1 cellular context compared by ENCODE assay signal in the genomic region with DNA sequence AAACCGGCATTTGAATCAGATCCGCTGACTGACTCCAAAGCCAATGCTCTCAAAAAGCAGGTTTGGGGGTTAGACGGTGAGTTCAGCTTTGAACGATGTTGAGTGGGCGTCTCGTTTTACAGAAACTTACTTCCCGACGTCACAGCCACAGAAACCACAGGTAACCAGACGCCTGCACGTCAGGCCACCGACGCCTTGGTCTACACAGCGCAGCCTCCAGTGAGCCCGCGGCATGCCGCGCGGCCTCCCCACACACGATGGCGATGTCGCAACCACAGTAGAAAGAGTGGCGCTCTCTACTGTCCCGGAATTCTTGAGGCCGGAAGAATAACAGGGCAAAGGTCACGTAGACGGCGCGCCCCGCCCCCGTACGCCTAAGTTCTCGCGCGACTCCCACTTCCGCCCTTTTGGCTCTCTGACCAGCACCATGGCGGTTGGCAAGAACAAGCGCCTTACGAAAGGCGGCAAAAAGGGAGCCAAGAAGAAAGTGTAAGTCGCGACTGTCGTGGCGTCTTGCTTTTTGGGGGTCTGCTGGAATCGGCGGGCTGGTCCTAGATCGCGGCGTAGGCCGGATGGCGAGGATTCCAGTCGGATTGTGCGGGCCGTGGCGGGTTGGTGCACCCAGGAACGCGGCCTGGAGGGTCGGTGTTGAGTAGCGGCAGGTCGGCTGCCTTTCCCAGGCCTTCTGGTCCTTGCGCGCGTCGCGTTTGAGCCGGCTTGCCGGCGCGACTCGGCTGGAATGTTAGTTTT.
TF ChIP-seq lines count a peak whose summit lies in the region.

A gene (plus strand): TSS at position 403 of the 750 bp plus-strand sequence. CDS start 25 bp downstream, at position 428.

TF ChIP-seq in HepG2, 621 proteins besides CTCF, POLR2A, EP300 and RAD21 (continued from another document and continues in another):
- TF ChIP-seq, protein P1, sequence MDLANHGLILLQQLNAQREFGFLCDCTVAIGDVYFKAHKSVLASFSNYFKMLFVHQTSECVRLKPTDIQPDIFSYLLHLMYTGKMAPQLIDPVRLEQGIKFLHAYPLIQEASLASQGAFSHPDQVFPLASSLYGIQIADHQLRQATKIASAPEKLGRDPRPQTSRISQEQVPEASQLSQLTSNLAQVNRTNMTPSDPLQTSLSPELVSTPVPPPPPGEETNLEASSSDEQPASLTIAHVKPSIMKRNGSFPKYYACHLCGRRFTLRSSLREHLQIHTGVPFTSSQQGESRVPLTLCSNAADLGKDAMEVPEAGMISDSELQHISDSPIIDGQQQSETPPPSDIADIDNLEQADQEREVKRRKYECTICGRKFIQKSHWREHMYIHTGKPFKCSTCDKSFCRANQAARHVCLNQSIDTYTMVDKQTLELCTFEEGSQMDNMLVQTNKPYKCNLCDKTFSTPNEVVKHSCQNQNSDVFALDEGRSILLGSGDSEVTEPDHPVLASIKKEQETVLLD (CRISPR knock-in tag; IDR thresholded peaks at IDR 0.05; ENCODE audit: low read depth), result peak; percentile 77
- TF ChIP-seq, protein P2, sequence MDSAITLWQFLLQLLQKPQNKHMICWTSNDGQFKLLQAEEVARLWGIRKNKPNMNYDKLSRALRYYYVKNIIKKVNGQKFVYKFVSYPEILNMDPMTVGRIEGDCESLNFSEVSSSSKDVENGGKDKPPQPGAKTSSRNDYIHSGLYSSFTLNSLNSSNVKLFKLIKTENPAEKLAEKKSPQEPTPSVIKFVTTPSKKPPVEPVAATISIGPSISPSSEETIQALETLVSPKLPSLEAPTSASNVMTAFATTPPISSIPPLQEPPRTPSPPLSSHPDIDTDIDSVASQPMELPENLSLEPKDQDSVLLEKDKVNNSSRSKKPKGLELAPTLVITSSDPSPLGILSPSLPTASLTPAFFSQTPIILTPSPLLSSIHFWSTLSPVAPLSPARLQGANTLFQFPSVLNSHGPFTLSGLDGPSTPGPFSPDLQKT (CRISPR knock-in tag; IDR thresholded peaks at IDR 0.05; ENCODE audit: borderline replicate concordance), result peak; percentile 69; the same call in 1 of the 2 replicates
- TF ChIP-seq ZNF572 (CRISPR knock-in tag; IDR thresholded peaks at IDR 0.05) (peak; percentile 47; the same call in 1 of the 2 replicates), ZNF337 (CRISPR knock-in tag; IDR thresholded peaks at IDR 0.05; ENCODE audit: borderline replicate concordance, low read depth) (peak; percentile 90; the same call in 1 of the 2 replicates), SOX6 (IDR thresholded peaks at IDR 0.05) (no peak), SOX6 (CRISPR knock-in tag; IDR thresholded peaks at IDR 0.05) (peak; percentile 89), ZNF24 (IDR thresholded peaks at IDR 0.05) (peak; percentile 63; the same call in 1 of the 2 replicates), SMYD3 (CRISPR knock-in tag; IDR thresholded peaks at IDR 0.05) (peak; percentile 97), ZZZ3 (CRISPR knock-in tag; IDR thresholded peaks at IDR 0.05; ENCODE audit: borderline replicate concordance) (peak; percentile 100; the same call in 1 of the 2 replicates), ZNF10 (CRISPR knock-in tag; IDR thresholded peaks at IDR 0.05; ENCODE audit: borderline replicate concordance, low read depth) (no peak), MTA1 (CRISPR knock-in tag; IDR thresholded peaks at IDR 0.05; ENCODE audit: borderline replicate concordance) (peak; percentile 24; the same call in 1 of the 2 replicates), RXRA (CRISPR knock-in tag; IDR thresholded peaks at IDR 0.05) (peak; percentile 90), MBNL3 (CRISPR knock-in tag; conservative IDR thresholded peaks at IDR 0.05) (no peak), ZNF615 (CRISPR knock-in tag; IDR thresholded peaks at IDR 0.05; ENCODE audit: borderline replicate concordance) (peak; percentile 69; the same call in 1 of the 2 replicates), HOXD1 (CRISPR knock-in tag; IDR thresholded peaks at IDR 0.05) (peak; percentile 92), HDAC1 (CRISPR knock-in tag; IDR thresholded peaks at IDR 0.05) (peak; percentile 94), ZFP90 (CRISPR knock-in tag; IDR thresholded peaks at IDR 0.05; ENCODE audit: borderline replicate concordance) (peak; percentile 79), NR2F1 (CRISPR knock-in tag; IDR thresholded peaks at IDR 0.05) (peak; percentile 74 to 92), ZNF180 (CRISPR knock-in tag; IDR thresholded peaks at IDR 0.05; ENCODE audit: borderline replicate concordance, low read depth) (0 out of 2 replicates have a peak, but pooled peaks have one; percentile 72), TMF1 (CRISPR knock-in tag; IDR thresholded peaks at IDR 0.05; ENCODE audit: low read depth) (peak; percentile 96), POLR2G (IDR thresholded peaks at IDR 0.05; ENCODE audit: low read depth, low read length) (peak; percentile 99), ZNF775 (CRISPR knock-in tag; IDR thresholded peaks at IDR 0.05; ENCODE audit: borderline replicate concordance) (no peak), KLF9 (CRISPR knock-in tag; IDR thresholded peaks at IDR 0.05; ENCODE audit: low read depth) (peak; percentile 72; the same call in 1 of the 2 replicates), ZNF616 (CRISPR knock-in tag; IDR thresholded peaks at IDR 0.05; ENCODE audit: low read depth) (peak; percentile 83), SIN3A (IDR thresholded peaks at IDR 0.05; ENCODE audit: borderline replicate concordance, low read depth, low read length) (peak; percentile 77; the same call in 1 of the 2 replicates), KDM4B (CRISPR knock-in tag; IDR thresholded peaks at IDR 0.05) (no peak; the same call in 1 of the 2 replicates), ATRX (CRISPR knock-in tag; IDR thresholded peaks at IDR 0.05; ENCODE audit: borderline replicate concordance) (no peak), GATAD2A (CRISPR knock-in tag; IDR thresholded peaks at IDR 0.05) (peak; percentile 72), RELA (CRISPR knock-in tag; IDR thresholded peaks at IDR 0.05) (no peak), NFKBIZ (CRISPR knock-in tag; IDR thresholded peaks at IDR 0.05) (peak; percentile 91), HCFC1 (IDR thresholded peaks at IDR 0.05; ENCODE audit: low read depth, low read length) (peak; percentile 69), SIX1 (CRISPR knock-in tag; IDR thresholded peaks at IDR 0.05; ENCODE audit: borderline replicate concordance) (peak; percentile 47; the same call in 1 of the 2 replicates), ZNF678 (CRISPR knock-in tag; IDR thresholded peaks at IDR 0.05) (no peak), CBFB (CRISPR knock-in tag; IDR thresholded peaks at IDR 0.05) (peak; percentile 96), GFI1 (CRISPR knock-in tag; IDR thresholded peaks at IDR 0.05; ENCODE audit: borderline replicate concordance) (peak; percentile 42; the same call in 1 of the 2 replicates), ZBTB7A (CRISPR knock-in tag; IDR thresholded peaks at IDR 0.05) (peak; percentile 55)
- TF ChIP-seq, protein P3, sequence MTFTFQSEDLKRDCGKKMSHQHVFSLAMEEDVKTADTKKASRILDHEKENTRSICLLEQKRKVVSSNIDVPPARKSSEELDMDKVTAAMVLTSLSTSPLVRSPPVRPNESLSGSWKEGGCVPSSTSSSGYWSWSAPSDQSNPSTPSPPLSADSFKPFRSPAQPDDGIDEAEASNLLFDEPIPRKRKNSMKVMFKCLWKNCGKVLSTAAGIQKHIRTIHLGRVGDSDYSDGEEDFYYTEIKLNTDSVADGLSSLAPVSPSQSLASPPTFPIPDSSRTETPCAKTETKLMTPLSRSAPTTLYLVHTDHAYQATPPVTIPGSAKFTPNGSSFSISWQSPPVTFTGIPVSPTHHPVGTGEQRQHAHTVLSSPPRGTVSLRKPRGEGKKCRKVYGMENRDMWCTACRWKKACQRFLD (CRISPR knock-in tag; IDR thresholded peaks at IDR 0.05; ENCODE audit: borderline replicate concordance), result peak; percentile 97
- TF ChIP-seq, protein P4, sequence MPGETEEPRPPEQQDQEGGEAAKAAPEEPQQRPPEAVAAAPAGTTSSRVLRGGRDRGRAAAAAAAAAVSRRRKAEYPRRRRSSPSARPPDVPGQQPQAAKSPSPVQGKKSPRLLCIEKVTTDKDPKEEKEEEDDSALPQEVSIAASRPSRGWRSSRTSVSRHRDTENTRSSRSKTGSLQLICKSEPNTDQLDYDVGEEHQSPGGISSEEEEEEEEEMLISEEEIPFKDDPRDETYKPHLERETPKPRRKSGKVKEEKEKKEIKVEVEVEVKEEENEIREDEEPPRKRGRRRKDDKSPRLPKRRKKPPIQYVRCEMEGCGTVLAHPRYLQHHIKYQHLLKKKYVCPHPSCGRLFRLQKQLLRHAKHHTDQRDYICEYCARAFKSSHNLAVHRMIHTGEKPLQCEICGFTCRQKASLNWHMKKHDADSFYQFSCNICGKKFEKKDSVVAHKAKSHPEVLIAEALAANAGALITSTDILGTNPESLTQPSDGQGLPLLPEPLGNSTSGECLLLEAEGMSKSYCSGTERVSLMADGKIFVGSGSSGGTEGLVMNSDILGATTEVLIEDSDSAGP (CRISPR knock-in tag; IDR thresholded peaks at IDR 0.05; ENCODE audit: borderline replicate concordance), result peak; percentile 97
- TF ChIP-seq, protein P5, sequence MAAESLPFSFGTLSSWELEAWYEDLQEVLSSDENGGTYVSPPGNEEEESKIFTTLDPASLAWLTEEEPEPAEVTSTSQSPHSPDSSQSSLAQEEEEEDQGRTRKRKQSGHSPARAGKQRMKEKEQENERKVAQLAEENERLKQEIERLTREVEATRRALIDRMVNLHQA (CRISPR knock-in tag; IDR thresholded peaks at IDR 0.05), result no peak
- TF ChIP-seq, protein P6, sequence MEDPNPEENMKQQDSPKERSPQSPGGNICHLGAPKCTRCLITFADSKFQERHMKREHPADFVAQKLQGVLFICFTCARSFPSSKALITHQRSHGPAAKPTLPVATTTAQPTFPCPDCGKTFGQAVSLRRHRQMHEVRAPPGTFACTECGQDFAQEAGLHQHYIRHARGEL (CRISPR knock-in tag; IDR thresholded peaks at IDR 0.05), result no peak
- TF ChIP-seq, protein P7, sequence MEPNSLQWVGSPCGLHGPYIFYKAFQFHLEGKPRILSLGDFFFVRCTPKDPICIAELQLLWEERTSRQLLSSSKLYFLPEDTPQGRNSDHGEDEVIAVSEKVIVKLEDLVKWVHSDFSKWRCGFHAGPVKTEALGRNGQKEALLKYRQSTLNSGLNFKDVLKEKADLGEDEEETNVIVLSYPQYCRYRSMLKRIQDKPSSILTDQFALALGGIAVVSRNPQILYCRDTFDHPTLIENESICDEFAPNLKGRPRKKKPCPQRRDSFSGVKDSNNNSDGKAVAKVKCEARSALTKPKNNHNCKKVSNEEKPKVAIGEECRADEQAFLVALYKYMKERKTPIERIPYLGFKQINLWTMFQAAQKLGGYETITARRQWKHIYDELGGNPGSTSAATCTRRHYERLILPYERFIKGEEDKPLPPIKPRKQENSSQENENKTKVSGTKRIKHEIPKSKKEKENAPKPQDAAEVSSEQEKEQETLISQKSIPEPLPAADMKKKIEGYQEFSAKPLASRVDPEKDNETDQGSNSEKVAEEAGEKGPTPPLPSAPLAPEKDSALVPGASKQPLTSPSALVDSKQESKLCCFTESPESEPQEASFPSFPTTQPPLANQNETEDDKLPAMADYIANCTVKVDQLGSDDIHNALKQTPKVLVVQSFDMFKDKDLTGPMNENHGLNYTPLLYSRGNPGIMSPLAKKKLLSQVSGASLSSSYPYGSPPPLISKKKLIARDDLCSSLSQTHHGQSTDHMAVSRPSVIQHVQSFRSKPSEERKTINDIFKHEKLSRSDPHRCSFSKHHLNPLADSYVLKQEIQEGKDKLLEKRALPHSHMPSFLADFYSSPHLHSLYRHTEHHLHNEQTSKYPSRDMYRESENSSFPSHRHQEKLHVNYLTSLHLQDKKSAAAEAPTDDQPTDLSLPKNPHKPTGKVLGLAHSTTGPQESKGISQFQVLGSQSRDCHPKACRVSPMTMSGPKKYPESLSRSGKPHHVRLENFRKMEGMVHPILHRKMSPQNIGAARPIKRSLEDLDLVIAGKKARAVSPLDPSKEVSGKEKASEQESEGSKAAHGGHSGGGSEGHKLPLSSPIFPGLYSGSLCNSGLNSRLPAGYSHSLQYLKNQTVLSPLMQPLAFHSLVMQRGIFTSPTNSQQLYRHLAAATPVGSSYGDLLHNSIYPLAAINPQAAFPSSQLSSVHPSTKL (CRISPR knock-in tag; IDR thresholded peaks at IDR 0.05), result peak; percentile 73
- TF ChIP-seq, protein P8, sequence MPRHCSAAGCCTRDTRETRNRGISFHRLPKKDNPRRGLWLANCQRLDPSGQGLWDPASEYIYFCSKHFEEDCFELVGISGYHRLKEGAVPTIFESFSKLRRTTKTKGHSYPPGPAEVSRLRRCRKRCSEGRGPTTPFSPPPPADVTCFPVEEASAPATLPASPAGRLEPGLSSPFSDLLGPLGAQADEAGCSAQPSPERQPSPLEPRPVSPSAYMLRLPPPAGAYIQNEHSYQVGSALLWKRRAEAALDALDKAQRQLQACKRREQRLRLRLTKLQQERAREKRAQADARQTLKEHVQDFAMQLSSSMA (CRISPR knock-in tag; IDR thresholded peaks at IDR 0.05), result no peak; the same call in 1 of the 2 replicates
- TF ChIP-seq, protein P9, sequence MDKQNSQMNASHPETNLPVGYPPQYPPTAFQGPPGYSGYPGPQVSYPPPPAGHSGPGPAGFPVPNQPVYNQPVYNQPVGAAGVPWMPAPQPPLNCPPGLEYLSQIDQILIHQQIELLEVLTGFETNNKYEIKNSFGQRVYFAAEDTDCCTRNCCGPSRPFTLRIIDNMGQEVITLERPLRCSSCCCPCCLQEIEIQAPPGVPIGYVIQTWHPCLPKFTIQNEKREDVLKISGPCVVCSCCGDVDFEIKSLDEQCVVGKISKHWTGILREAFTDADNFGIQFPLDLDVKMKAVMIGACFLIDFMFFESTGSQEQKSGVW (CRISPR knock-in tag; IDR thresholded peaks at IDR 0.05; ENCODE audit: borderline replicate concordance), result no peak; the same call in 1 of the 2 replicates
- TF ChIP-seq, protein P10, sequence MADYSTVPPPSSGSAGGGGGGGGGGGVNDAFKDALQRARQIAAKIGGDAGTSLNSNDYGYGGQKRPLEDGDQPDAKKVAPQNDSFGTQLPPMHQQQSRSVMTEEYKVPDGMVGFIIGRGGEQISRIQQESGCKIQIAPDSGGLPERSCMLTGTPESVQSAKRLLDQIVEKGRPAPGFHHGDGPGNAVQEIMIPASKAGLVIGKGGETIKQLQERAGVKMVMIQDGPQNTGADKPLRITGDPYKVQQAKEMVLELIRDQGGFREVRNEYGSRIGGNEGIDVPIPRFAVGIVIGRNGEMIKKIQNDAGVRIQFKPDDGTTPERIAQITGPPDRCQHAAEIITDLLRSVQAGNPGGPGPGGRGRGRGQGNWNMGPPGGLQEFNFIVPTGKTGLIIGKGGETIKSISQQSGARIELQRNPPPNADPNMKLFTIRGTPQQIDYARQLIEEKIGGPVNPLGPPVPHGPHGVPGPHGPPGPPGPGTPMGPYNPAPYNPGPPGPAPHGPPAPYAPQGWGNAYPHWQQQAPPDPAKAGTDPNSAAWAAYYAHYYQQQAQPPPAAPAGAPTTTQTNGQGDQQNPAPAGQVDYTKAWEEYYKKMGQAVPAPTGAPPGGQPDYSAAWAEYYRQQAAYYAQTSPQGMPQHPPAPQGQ (CRISPR knock-in tag; IDR thresholded peaks at IDR 0.05; ENCODE audit: borderline replicate concordance), result no peak
- TF ChIP-seq, protein P11, sequence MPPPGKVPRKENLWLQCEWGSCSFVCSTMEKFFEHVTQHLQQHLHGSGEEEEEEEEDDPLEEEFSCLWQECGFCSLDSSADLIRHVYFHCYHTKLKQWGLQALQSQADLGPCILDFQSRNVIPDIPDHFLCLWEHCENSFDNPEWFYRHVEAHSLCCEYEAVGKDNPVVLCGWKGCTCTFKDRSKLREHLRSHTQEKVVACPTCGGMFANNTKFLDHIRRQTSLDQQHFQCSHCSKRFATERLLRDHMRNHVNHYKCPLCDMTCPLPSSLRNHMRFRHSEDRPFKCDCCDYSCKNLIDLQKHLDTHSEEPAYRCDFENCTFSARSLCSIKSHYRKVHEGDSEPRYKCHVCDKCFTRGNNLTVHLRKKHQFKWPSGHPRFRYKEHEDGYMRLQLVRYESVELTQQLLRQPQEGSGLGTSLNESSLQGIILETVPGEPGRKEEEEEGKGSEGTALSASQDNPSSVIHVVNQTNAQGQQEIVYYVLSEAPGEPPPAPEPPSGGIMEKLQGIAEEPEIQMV (CRISPR knock-in tag; IDR thresholded peaks at IDR 0.05; ENCODE audit: low read depth), result peak; percentile 72; the same call in 1 of the 2 replicates
